9 cellular contexts compared by ENCODE assay signal in genomic region chr6:159103396-159104162, GRCh38. TPM values are rescaled to one million over a fixed set of nuclear protein-coding genes. Genes with fewer than 3 reads are reported as not detected.
A peak's percentile ranks its signal among the peaks of the same experiment; 100 is the strongest.
DNase-seq lines count a peak whose midpoint lies in the region; ATAC-seq lines count a peak whose summit lies in the region.
"Had no signal": no experiment of that assay in that cellular context is flagged by ENCODE, and none has a peak within 500 bp of the region (broad histone marks: within the 10 kb centered on the region; RNA-seq: fewer than 3 reads in every experiment).

No MANE protein-coding gene starts in this region.

- no peak overlapping the region for H3K27ac ChIP-seq in CD8-positive, alpha-beta memory T cell (ENCODE audit: low read depth, low read length)
- H3K27ac ChIP-seq in KOPT-K1 (ENCODE audit: low read depth, low read length, poor library complexity, severe bottlenecking), result peak overlapping the region; percentile 89
- H3K27ac ChIP-seq: thoracic aorta, WERI-Rb-1 had no signal

- no peaks in the 10 kb centered on the region for H3K9me3 ChIP-seq in CD8-positive, alpha-beta memory T cell (ENCODE audit: low read length)
- H3K9me3 ChIP-seq in KOPT-K1 (ENCODE audit: insufficient read depth, low read length, poor library complexity, severe bottlenecking), result no peaks in the 10 kb centered on the region
- H3K9me3 ChIP-seq: thoracic aorta had no signal

- H3K4me1 ChIP-seq in CD8-positive, alpha-beta memory T cell (ENCODE audit: insufficient read depth, low read length), result peaks cover 75% of the 10 kb centered on the region

- H3K27me3 Mint-ChIP-seq in CD8-positive, alpha-beta memory T cell, result no peaks in the 10 kb centered on the region
- H3K27me3 Mint-ChIP-seq in activated naive CD8-positive, alpha-beta T cell, result no peaks in the 10 kb centered on the region
- H3K27me3 Mint-ChIP-seq in natural killer cell treated with Interleukin-12 subunit alpha and Interleukin-12 subunit beta and Interleukin-15 and Interleukin-18, amount 100 ng/mL, for 72 hours, result no peaks in the 10 kb centered on the region

- H3K36me3 ChIP-seq in CD8-positive, alpha-beta memory T cell (ENCODE audit: insufficient read depth, low read length), result no peaks in the 10 kb centered on the region
- no peaks in the 10 kb centered on the region for H3K36me3 ChIP-seq in KOPT-K1 (ENCODE audit: insufficient read depth, low read length)
- H3K36me3 ChIP-seq: thoracic aorta, WERI-Rb-1 had no signal

- H3K4me1 Mint-ChIP-seq in CD8-positive, alpha-beta memory T cell, result peaks cover 69 to 92% (median 88%) of the 10 kb centered on the region in 3 donors
- peaks cover 92% of the 10 kb centered on the region for H3K4me1 Mint-ChIP-seq in activated naive CD8-positive, alpha-beta T cell (ENCODE audit: low read depth)
- H3K4me1 Mint-ChIP-seq in natural killer cell treated with Interleukin-12 subunit alpha and Interleukin-12 subunit beta and Interleukin-15 and Interleukin-18, amount 100 ng/mL, for 72 hours (ENCODE audit: low read depth in 2 of 2), result peaks cover 75 to 77% of the 10 kb centered on the region in 2 donors

- peak overlapping the region; percentile 28 for H3K4me3 ChIP-seq in CD8-positive, alpha-beta memory T cell (ENCODE audit: low read length)
- H3K4me3 ChIP-seq: thoracic aorta had no signal

- H3K27me3 ChIP-seq in CD8-positive, alpha-beta memory T cell (ENCODE audit: insufficient read depth, low read length, poor library complexity, severe bottlenecking), result no peaks in the 10 kb centered on the region

- POLR2A ChIA-PET in CD8-positive, alpha-beta memory T cell (lab: Charles Lee), result interaction anchor here (0.6 to 2.4 kb wide), 8 partner anchors 9 to 95 kb away, joined by 3 to 17 read pairs (median 6); partner anchors contain the start of gene TAGAP

- ATAC-seq in natural killer cell treated with Interleukin-12 subunit alpha and Interleukin-12 subunit beta and Interleukin-15 and Interleukin-18, amount 100 ng/mL, for 72 hours, result no peak
- ATAC-seq in sciatic nerve, result no peak
- no peak for ATAC-seq in HG02623 (IDR thresholded peaks at IDR 0.05; ENCODE audit: unreplicated experiment)

- CTCF ChIA-PET in CD8-positive, alpha-beta memory T cell (lab: Charles Lee), result interaction anchor here (0.8 to 10.5 kb wide), 29 partner anchors 9 to 454 kb away, joined by 3 to 288 read pairs (median 6); partner anchors contain the start of genes RSPH3 and TAGAP

- H3K36me3 Mint-ChIP-seq in CD8-positive, alpha-beta memory T cell, result no peaks in the 10 kb centered on the region
- no peaks in the 10 kb centered on the region for H3K36me3 Mint-ChIP-seq in activated naive CD8-positive, alpha-beta T cell
- H3K36me3 Mint-ChIP-seq in natural killer cell treated with Interleukin-12 subunit alpha and Interleukin-12 subunit beta and Interleukin-15 and Interleukin-18, amount 100 ng/mL, for 72 hours, result no peaks in the 10 kb centered on the region

- DNase-seq in CD8-positive, alpha-beta memory T cell, result no peak
- no peak for DNase-seq in natural killer cell treated with Interleukin-12 subunit alpha and Interleukin-12 subunit beta and Interleukin-15 and Interleukin-18, amount 100 ng/mL, for 72 hours (ENCODE audit: low spot score)
- DNase-seq in sciatic nerve (ENCODE audit: low spot score) (no peak), RPMI8226 (no peak)

- peak overlapping the region; percentile 33 to 82 (median 71) for H3K4me3 Mint-ChIP-seq in CD8-positive, alpha-beta memory T cell
- peak overlapping the region; percentile 85 for H3K4me3 Mint-ChIP-seq in activated naive CD8-positive, alpha-beta T cell
- peak overlapping the region; percentile 66 for H3K4me3 Mint-ChIP-seq in natural killer cell treated with Interleukin-12 subunit alpha and Interleukin-12 subunit beta and Interleukin-15 and Interleukin-18, amount 100 ng/mL, for 72 hours

- H3K27ac Mint-ChIP-seq in CD8-positive, alpha-beta memory T cell, result peak overlapping the region; percentile 53 to 95 (median 90)
- peak overlapping the region; percentile 95 for H3K27ac Mint-ChIP-seq in activated naive CD8-positive, alpha-beta T cell
- H3K27ac Mint-ChIP-seq in natural killer cell treated with Interleukin-12 subunit alpha and Interleukin-12 subunit beta and Interleukin-15 and Interleukin-18, amount 100 ng/mL, for 72 hours, result peak overlapping the region; percentile 76 to 92

- H3K9me3 Mint-ChIP-seq in CD8-positive, alpha-beta memory T cell, result no peaks in the 10 kb centered on the region
- no peaks in the 10 kb centered on the region for H3K9me3 Mint-ChIP-seq in activated naive CD8-positive, alpha-beta T cell (ENCODE audit: low read depth)
- no peaks in the 10 kb centered on the region for H3K9me3 Mint-ChIP-seq in natural killer cell treated with Interleukin-12 subunit alpha and Interleukin-12 subunit beta and Interleukin-15 and Interleukin-18, amount 100 ng/mL, for 72 hours

- intact Hi-C loops in sciatic nerve (cut with DNase I), result no loop called here

RNA-seq across cellular contexts. Expression of gene TAGAP, which starts 58.8 kb away (rescaled TPM):
- 100 to 1,000 TPM; 140 to 145 TPM for total RNA-seq in CD8-positive, alpha-beta memory T cell
- polyA plus RNA-seq in CD8-positive, alpha-beta memory T cell, result 193 TPM
- total RNA-seq in natural killer cell treated with Interleukin-12 subunit alpha and Interleukin-12 subunit beta and Interleukin-15 and Interleukin-18, amount 100 ng/mL, for 72 hours, result 10 to 100 TPM; 39.6 to 46.8 TPM
- 8.0 TPM for total RNA-seq in sciatic nerve
